Comparison of ENCODE assay signal across 12 cellular contexts in the genomic region with DNA sequence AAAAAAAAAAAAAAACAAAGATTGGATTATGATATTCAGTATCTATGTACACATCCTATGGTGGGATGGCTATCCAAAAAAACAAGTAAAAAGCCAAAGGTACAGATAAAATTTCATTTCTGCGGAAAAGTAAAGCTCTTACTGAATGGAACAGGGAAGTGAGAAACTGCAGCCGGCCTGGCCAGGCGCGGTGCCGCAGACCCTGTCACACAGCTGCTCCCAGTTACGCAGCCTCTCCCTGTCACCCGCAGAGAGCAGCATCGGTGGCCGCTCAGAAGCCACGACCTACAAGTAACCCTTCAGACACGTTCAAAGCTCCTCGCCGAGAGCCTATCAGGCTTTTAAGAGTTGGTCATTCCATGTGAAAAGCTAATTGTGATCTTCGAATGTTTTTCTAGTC. TPM values are rescaled to one million over a fixed set of nuclear protein-coding genes. Genes with fewer than 3 reads are reported as not detected.
A peak's percentile ranks its signal among the peaks of the same experiment; 100 is the strongest.
DNase-seq lines count a peak whose midpoint lies in the region; ATAC-seq and FAIRE-seq lines count a peak whose summit lies in the region.
"Had no signal": no experiment of that assay in that cellular context is flagged by ENCODE, and none has a peak within 500 bp of the region (broad histone marks: within the 10 kb centered on the region; RNA-seq: fewer than 3 reads in every experiment).

No MANE protein-coding gene starts in this region.

- H3K4me1 ChIP-seq in CD8-positive, alpha-beta memory T cell (ENCODE audit: insufficient read depth, low read length) = peaks cover 54% of the 10 kb centered on the region

- H3K27ac Mint-ChIP-seq in naive thymus-derived CD8-positive, alpha-beta T cell = peak overlapping the region in 7 of 10 donors; percentile 39 to 75 (median 65)
- peak overlapping the region in 1 of 8 donors; percentile 86 for H3K27ac Mint-ChIP-seq in CD8-positive, alpha-beta memory T cell

- peaks cover 30 to 80% (median 66%) of the 10 kb centered on the region in 4 donors for H3K4me1 Mint-ChIP-seq in naive thymus-derived CD8-positive, alpha-beta T cell
- peaks cover 11 to 20% (median 20%) of the 10 kb centered on the region in 3 donors for H3K4me1 Mint-ChIP-seq in CD8-positive, alpha-beta memory T cell

- peaks cover 0 to 39% (median 14%) of the 10 kb centered on the region in 3 donors for H3K36me3 Mint-ChIP-seq in naive thymus-derived CD8-positive, alpha-beta T cell
- H3K36me3 Mint-ChIP-seq in CD8-positive, alpha-beta memory T cell = peaks cover 3 to 51% (median 6%) of the 10 kb centered on the region in 3 donors

- FAIRE-seq in GM18507 (lab: Jason Lieb, UNC) = peak; percentile 57

- DNase-seq in GM18507 (ENCODE audit: extremely low spot score, insufficient read length, low read depth) (no peak), NAMALWA (ENCODE audit: low spot score) (peak; percentile 46), NCI-H1092 (lab: John Stamatoyannopoulos, UW) (no peak)
- DNase-seq in naive thymus-derived CD8-positive, alpha-beta T cell = no peak
- DNase-seq in CD8-positive, alpha-beta memory T cell = no peak
- no peak for DNase-seq in activated CD4-positive, alpha-beta T cell treated with anti-CD3 and anti-CD28 coated beads for 4 hours
- DNase-seq: activated naive CD8-positive, alpha-beta T cell treated with anti-CD3 and anti-CD28 coated beads, Interleukin-2, amount 50 U/mL, for 24 hours; kidney glomerular epithelial cell had no signal

- ATAC-seq in GM21447 (IDR thresholded peaks at IDR 0.05; ENCODE audit: unreplicated experiment) (peak; percentile 42), GM18858 (IDR thresholded peaks at IDR 0.05; ENCODE audit: unreplicated experiment) (no peak)
- no peak for ATAC-seq in naive thymus-derived CD8-positive, alpha-beta T cell
- ATAC-seq: activated naive CD8-positive, alpha-beta T cell treated with anti-CD3 and anti-CD28 coated beads, Interleukin-2, amount 50 U/mL, for 24 hours had no signal

- CTCF ChIA-PET in CD8-positive, alpha-beta memory T cell (lab: Charles Lee) = no interaction called here

- H3K27me3 ChIP-seq in CD8-positive, alpha-beta memory T cell (ENCODE audit: insufficient read depth, low read length, poor library complexity, severe bottlenecking) = no peaks in the 10 kb centered on the region

- H3K36me3 ChIP-seq in CD8-positive, alpha-beta memory T cell (ENCODE audit: insufficient read depth, low read length) = peaks cover 29% of the 10 kb centered on the region

- no peak overlapping the region for H3K27ac ChIP-seq in CD8-positive, alpha-beta memory T cell (ENCODE audit: low read depth, low read length)
- H3K27ac ChIP-seq: coronary artery had no signal

- no peaks in the 10 kb centered on the region for H3K9me3 ChIP-seq in CD8-positive, alpha-beta memory T cell (ENCODE audit: low read length)

- no peaks in the 10 kb centered on the region for H3K9me3 Mint-ChIP-seq in naive thymus-derived CD8-positive, alpha-beta T cell
- H3K9me3 Mint-ChIP-seq in CD8-positive, alpha-beta memory T cell = no peaks in the 10 kb centered on the region
- H3K9me3 Mint-ChIP-seq: activated naive CD8-positive, alpha-beta T cell treated with anti-CD3 and anti-CD28 coated beads, Interleukin-2, amount 50 U/mL, for 24 hours; neural crest cell had no signal

- no peak overlapping the region for H3K4me3 ChIP-seq in CD8-positive, alpha-beta memory T cell (ENCODE audit: low read length)
- H3K4me3 ChIP-seq: coronary artery had no signal

- H3K4me3 Mint-ChIP-seq in naive thymus-derived CD8-positive, alpha-beta T cell = peak overlapping the region in 5 of 10 donors; percentile 12 to 56 (median 39)
- no peak overlapping the region for H3K4me3 Mint-ChIP-seq in CD8-positive, alpha-beta memory T cell
- H3K4me3 Mint-ChIP-seq: activated naive CD8-positive, alpha-beta T cell treated with anti-CD3 and anti-CD28 coated beads, Interleukin-2, amount 50 U/mL, for 24 hours; neural crest cell had no signal

- POLR2A ChIA-PET in naive thymus-derived CD8-positive, alpha-beta T cell (lab: Charles Lee) = interaction anchor here (0.6 to 3.1 kb wide), 5 partner anchors 11 to 132 kb away, joined by 3 to 16 read pairs (median 7); a partner anchor contains a TSS
- POLR2A ChIA-PET in CD8-positive, alpha-beta memory T cell (lab: Charles Lee) = interaction anchor here (0.5 kb wide), 1 partner anchor 236 kb away, joined by 4 read pairs; no protein-coding TSS in a partner anchor

- H3K27me3 Mint-ChIP-seq in naive thymus-derived CD8-positive, alpha-beta T cell = no peaks in the 10 kb centered on the region
- H3K27me3 Mint-ChIP-seq in CD8-positive, alpha-beta memory T cell = no peaks in the 10 kb centered on the region
- H3K27me3 Mint-ChIP-seq: activated naive CD8-positive, alpha-beta T cell treated with anti-CD3 and anti-CD28 coated beads, Interleukin-2, amount 50 U/mL, for 24 hours had no signal

RNA-seq across cellular contexts. Expression of a gene that starts 10.9 kb away (rescaled TPM):
- total RNA-seq in naive thymus-derived CD8-positive, alpha-beta T cell = 100 to 1,000 TPM; 100 to 107 TPM
- polyA plus RNA-seq in naive thymus-derived CD8-positive, alpha-beta T cell = 10 to 100 TPM; 17.8 to 32.1 (median 23.0) TPM
- 100 to 1,000 TPM; 114 to 119 TPM for total RNA-seq in CD8-positive, alpha-beta memory T cell
- polyA plus RNA-seq in CD8-positive, alpha-beta memory T cell = 40.6 TPM

RNA-seq across cellular contexts. Expression of a gene that starts 56.1 kb away (rescaled TPM):
- 10 to 100 TPM; 77.9 to 82.1 TPM for total RNA-seq in naive thymus-derived CD8-positive, alpha-beta T cell
- 10 to 100 TPM in 2 of 3 donors, 1 to 10 TPM in 1; 2.7 to 18.1 (median 12.2) TPM for polyA plus RNA-seq in naive thymus-derived CD8-positive, alpha-beta T cell
- total RNA-seq in CD8-positive, alpha-beta memory T cell = 10 to 100 TPM; 63.7 to 68.2 TPM
- polyA plus RNA-seq in CD8-positive, alpha-beta memory T cell = 13.4 TPM
